Comparison of ENCODE assay signal across 32 cellular contexts in genomic region chr4:100510551-100510950, GRCh38. TPM values are rescaled to one million over a fixed set of nuclear protein-coding genes. Genes with fewer than 3 reads are reported as not detected.
DNase-seq lines count a peak whose midpoint lies in the region; ATAC-seq and TF ChIP-seq lines count a peak whose summit lies in the region.
"Had no signal": no experiment of that assay in that cellular context is flagged by ENCODE, and none has a peak within 500 bp of the region (broad histone marks: within the 10 kb centered on the region; RNA-seq: fewer than 3 reads in every experiment).

No MANE protein-coding gene starts in this region.

- peaks cover 6% of the 10 kb centered on the region; the same call in 1 of the 2 replicates for H3K36me3 Mint-ChIP-seq in HFFc6 (ENCODE audit: low read depth)
- H3K36me3 Mint-ChIP-seq in activated CD4-positive, alpha-beta T cell treated with anti-CD3 and anti-CD28 coated beads, Interleukin-2, amount 10 ng/mL, durations not matched to agents 24 days and 14 days (ENCODE audit: low read depth), result no peaks in the 10 kb centered on the region
- H3K36me3 Mint-ChIP-seq: CD14-positive monocyte had no signal

- ATAC-seq in GM18868 (IDR thresholded peaks at IDR 0.05; ENCODE audit: unreplicated experiment) (no peak), HG03571 (IDR thresholded peaks at IDR 0.05; ENCODE audit: unreplicated experiment) (no peak)
- ATAC-seq: foreskin keratinocyte, heart left ventricle, K562, lower lobe of right lung had no signal

- intact Hi-C loops in activated CD4-positive, alpha-beta T cell treated with anti-CD3 and anti-CD28 coated beads, Interleukin-2, amount 10 ng/mL, durations not matched to agents 24 days and 14 days (cut with micrococcal nuclease), result no loop called here

- no peak overlapping the region for H3K4me3 Mint-ChIP-seq in HFFc6
- no peak overlapping the region for H3K4me3 Mint-ChIP-seq in activated CD4-positive, alpha-beta T cell treated with anti-CD3 and anti-CD28 coated beads, Interleukin-2, amount 10 ng/mL, durations not matched to agents 24 days and 14 days
- H3K4me3 Mint-ChIP-seq: activated B cell treated with CpG ODN at 0.5 μM for 24 hours; activated naive CD4-positive, alpha-beta T cell treated with anti-CD3 and anti-CD28 coated beads for 36 hours; CD14-positive monocyte had no signal

- DNase-seq in AG10803 (ENCODE audit: low read depth), result peak; percentile 69
- DNase-seq in HFFc6, result peak; percentile 63
- peak; percentile 41 for DNase-seq in left kidney (ENCODE audit: low read depth, low spot score)
- DNase-seq in activated CD4-positive, alpha-beta T cell treated with anti-CD3 and anti-CD28 coated beads, Interleukin-2, amount 10 ng/mL, durations not matched to agents 24 days and 14 days, result no peak
- DNase-seq: activated B cell treated with CpG ODN at 0.5 μM for 24 hours; activated CD4-positive, alpha-beta T cell treated with anti-CD3 and anti-CD28 coated beads, Interleukin-2, amount 50 U/mL, for 4 hours; activated naive CD4-positive, alpha-beta T cell treated with anti-CD3 and anti-CD28 coated beads for 36 hours; amniotic stem cell; Calu3; effector CD4-positive, alpha-beta T cell; foreskin keratinocyte; heart left ventricle; kidney; lower lobe of right lung; NCI-H2029 treated with DMSO at 0.1 percent for 48 hours; NCI-H345; NCI-H774; OCI-M1; ovary; stimulated activated CD4-positive, alpha-beta T cell treated with anti-CD3 and anti-CD28 coated beads, Interleukin-1b, Interleukin-23, amount 100 ng/mL, for 48 hours; stimulated activated CD8-positive, alpha-beta memory T cell treated with anti-CD3 and anti-CD28 coated beads, Interleukin-4, amount 100 ng/mL, for 48 hours; stomach; tibial artery had no signal

- H3K27me3 Mint-ChIP-seq in HFFc6 (ENCODE audit: insufficient read depth), result no peaks in the 10 kb centered on the region
- H3K27me3 Mint-ChIP-seq in activated CD4-positive, alpha-beta T cell treated with anti-CD3 and anti-CD28 coated beads, Interleukin-2, amount 10 ng/mL, durations not matched to agents 24 days and 14 days, result peaks cover under 1% of the 10 kb centered on the region

- H3K4me3 ChIP-seq in AG10803 (ENCODE audit: low read length), result no peak overlapping the region
- H3K4me3 ChIP-seq: K562, lower lobe of right lung, ovary, skin epidermis, stomach, tibial artery had no signal

- peak overlapping the region; percentile 64 for H3K27ac Mint-ChIP-seq in HFFc6
- H3K27ac Mint-ChIP-seq in activated CD4-positive, alpha-beta T cell treated with anti-CD3 and anti-CD28 coated beads, Interleukin-2, amount 10 ng/mL, durations not matched to agents 24 days and 14 days, result no peak overlapping the region
- H3K27ac Mint-ChIP-seq: activated B cell treated with CpG ODN at 0.5 μM for 24 hours; activated naive CD4-positive, alpha-beta T cell treated with anti-CD3 and anti-CD28 coated beads for 36 hours; CD14-positive monocyte had no signal

- no peaks in the 10 kb centered on the region for H3K9me3 Mint-ChIP-seq in HFFc6
- H3K9me3 Mint-ChIP-seq in activated CD4-positive, alpha-beta T cell treated with anti-CD3 and anti-CD28 coated beads, Interleukin-2, amount 10 ng/mL, durations not matched to agents 24 days and 14 days, result no peaks in the 10 kb centered on the region
- H3K9me3 Mint-ChIP-seq: activated B cell treated with CpG ODN at 0.5 μM for 24 hours; activated naive CD4-positive, alpha-beta T cell treated with anti-CD3 and anti-CD28 coated beads for 36 hours had no signal

- H3K4me1 Mint-ChIP-seq in HFFc6 (ENCODE audit: low read depth), result peaks cover 66% of the 10 kb centered on the region
- H3K4me1 Mint-ChIP-seq in activated CD4-positive, alpha-beta T cell treated with anti-CD3 and anti-CD28 coated beads, Interleukin-2, amount 10 ng/mL, durations not matched to agents 24 days and 14 days, result no peaks in the 10 kb centered on the region
- H3K4me1 Mint-ChIP-seq: activated B cell treated with CpG ODN at 0.5 μM for 24 hours, CD14-positive monocyte had no signal

- TF ChIP-seq CTCF in AG10803 (conservative IDR thresholded peaks at IDR 0.05; ENCODE audit: low read length), result no peak
- TF ChIP-seq CTCF in HFFc6 (IDR thresholded peaks at IDR 0.05), result no peak
- TF ChIP-seq CTCF in VCaP (conservative IDR thresholded peaks at IDR 0.05), result no peak

- H3K27ac ChIP-seq in VCaP, result peak overlapping the region; percentile 54; the same call in 1 of the 2 replicates
- H3K27ac ChIP-seq: epithelial cell of prostate, foreskin keratinocyte, lower lobe of right lung, ovary, skin epidermis, stomach, tibial artery had no signal

RNA-seq across cellular contexts. Expression of gene EMCN, which starts 7.3 kb away (rescaled TPM):
- total RNA-seq in HFFc6 (2021; fragmentation: NEBNext Ultra II Directional; extraction: Animal tissue kit (Norgen Biotek cat#: 25700)), result under 1 TPM; 0.07 to 0.66 (median 0.47) TPM
- not detected in 2 replicates for total RNA-seq in activated CD4-positive, alpha-beta T cell treated with anti-CD3 and anti-CD28 coated beads, Interleukin-2, amount 10 ng/mL, durations not matched to agents 24 days and 14 days
- total RNA-seq: activated B cell treated with CpG ODN at 0.5 μM for 24 hours; activated naive CD4-positive, alpha-beta T cell treated with anti-CD3 and anti-CD28 coated beads for 36 hours; Calu3; foreskin keratinocyte; HT-29; K562; MCF 10A had no signal
